In the genomic region with DNA sequence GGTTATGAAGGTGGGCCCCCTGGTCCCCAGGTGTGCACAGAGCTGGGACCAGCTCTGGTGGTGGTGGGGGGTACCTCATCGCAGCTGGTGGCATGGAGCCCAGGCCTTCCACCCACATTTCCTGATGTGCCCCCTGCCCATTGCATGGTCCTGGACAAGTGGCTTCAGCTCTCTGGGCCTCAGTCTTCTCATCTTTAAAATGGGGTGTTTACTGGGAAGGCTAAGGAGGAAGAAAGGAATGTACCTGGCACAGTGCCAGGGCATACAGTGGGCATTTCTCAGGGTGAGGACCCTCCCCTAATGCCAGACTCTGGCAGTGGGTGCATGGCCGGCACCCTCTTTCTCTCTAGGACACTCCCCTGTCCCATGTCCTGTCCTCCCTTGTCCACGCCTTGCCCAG, we compare ENCODE assay signal across 2 cellular contexts.
TF ChIP-seq lines count a peak whose summit lies in the region.

No MANE protein-coding gene starts in this region.

TF ChIP-seq in HepG2, 621 proteins besides CTCF, POLR2A, EP300 and RAD21:
- TF ChIP-seq ZNF629 (CRISPR knock-in tag; conservative IDR thresholded peaks at IDR 0.05) (peak; percentile 84), ZNF670 (CRISPR knock-in tag; IDR thresholded peaks at IDR 0.05; ENCODE audit: borderline replicate concordance) (no peak), LCORL (IDR thresholded peaks at IDR 0.05) (peak; percentile 70), LCORL (CRISPR knock-in tag; IDR thresholded peaks at IDR 0.05) (no peak)

TF ChIP-seq in Ishikawa, 13 proteins besides CTCF, POLR2A, EP300 and RAD21:
- 0 out of 2 replicates have a peak, but pooled peaks have one; percentile 55 for TF ChIP-seq NFIC (IDR thresholded peaks at IDR 0.05)
- TF ChIP-seq, protein P1, sequence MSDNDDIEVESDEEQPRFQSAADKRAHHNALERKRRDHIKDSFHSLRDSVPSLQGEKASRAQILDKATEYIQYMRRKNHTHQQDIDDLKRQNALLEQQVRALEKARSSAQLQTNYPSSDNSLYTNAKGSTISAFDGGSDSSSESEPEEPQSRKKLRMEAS (IDR thresholded peaks at IDR 0.05): no peak
TF ChIP-seq in Ishikawa: peak in this region for 1.
